1 cellular context compared by ENCODE assay signal in the genomic region with DNA sequence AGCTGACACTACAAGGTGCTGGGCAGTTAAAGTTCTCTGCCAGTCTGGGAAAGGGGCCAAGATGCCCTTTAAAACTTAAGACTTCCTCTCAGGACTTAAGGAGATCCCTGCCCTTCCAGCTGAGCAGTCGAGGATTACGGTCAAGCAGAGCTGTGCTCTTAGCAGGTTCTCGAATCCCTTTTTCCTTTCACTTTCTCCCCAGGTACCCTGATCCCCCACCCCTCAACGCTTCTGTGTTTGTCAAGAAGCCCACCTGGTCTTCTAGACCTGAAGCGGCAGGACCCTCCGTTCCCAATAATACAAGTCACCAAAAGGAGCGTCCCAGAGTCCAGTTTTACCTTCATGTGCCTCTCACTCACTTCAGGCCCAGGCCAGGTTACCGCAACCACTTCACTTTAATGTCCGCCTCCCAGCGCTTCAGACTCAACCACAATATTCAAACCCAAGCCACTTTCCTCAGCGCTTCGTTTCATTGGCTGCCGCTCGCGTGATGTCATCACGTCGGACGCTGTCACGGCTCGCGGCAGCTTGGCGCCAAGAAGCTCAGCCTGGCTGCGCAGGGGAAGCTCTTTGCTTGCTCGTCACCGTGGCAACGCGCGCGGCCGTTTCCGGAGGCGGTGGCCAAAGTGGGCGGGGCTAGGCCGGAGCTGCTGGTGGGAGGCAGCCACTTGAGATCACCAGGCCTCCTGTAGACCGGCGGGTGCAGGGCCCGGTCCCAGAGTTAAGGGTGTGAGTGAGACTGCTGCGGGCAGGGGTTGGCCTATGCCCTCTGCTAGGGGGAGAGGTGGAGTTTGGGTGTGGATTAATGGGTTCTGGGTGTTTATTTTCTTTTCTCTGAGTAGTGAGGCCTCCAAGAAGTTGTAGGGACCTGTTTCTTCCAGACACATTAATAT.
A peak's percentile ranks its signal among the peaks of the same experiment; 100 is the strongest.
TF ChIP-seq lines count a peak whose summit lies in the region.

A gene (minus strand): TSS at position 431 of the 893 bp plus-strand sequence. CDS start 10,209 bp downstream, outside the sequence.
A gene with protein sequence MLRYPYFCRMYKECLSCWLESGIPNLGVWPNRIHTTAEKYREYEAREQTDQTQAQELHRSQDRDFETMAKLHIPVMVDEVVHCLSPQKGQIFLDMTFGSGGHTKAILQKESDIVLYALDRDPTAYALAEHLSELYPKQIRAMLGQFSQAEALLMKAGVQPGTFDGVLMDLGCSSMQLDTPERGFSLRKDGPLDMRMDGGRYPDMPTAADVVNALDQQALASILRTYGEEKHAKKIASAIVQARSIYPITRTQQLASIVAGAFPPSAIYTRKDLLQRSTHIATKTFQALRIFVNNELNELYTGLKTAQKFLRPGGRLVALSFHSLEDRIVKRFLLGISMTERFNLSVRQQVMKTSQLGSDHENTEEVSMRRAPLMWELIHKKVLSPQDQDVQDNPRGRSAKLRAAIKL (plus strand): TSS at position 663 of the 893 bp plus-strand sequence. CDS start 4,947 bp downstream, outside the sequence.

TF ChIP-seq in H1, 55 proteins besides CTCF, POLR2A, EP300 and RAD21:
- TF ChIP-seq CHD2 (IDR thresholded peaks at IDR 0.05; ENCODE audit: low read length): peak; percentile 29; the same call in 1 of the 2 replicates
- TF ChIP-seq SIN3A (conservative IDR thresholded peaks at IDR 0.05 in 1 of 2, IDR thresholded peaks at IDR 0.05 in 1 of 2; ENCODE audit: low read depth in 1 of 2, low read length in 2 of 2): peak; percentile 50 to 89; a peak in 3 of 4 replicates
- TF ChIP-seq POLR2AphosphoS5 (IDR thresholded peaks at IDR 0.05; ENCODE audit: low read depth, low read length): peak; percentile 62
- TF ChIP-seq SAP30 (IDR thresholded peaks at IDR 0.05; ENCODE audit: insufficient read depth, insufficient replicate concordance, low read length): peak; percentile 86
- no peak for TF ChIP-seq GABPA (IDR thresholded peaks at IDR 0.05; ENCODE audit: borderline replicate concordance, insufficient read depth, low read length)
- no peak for TF ChIP-seq RXRA (IDR thresholded peaks at IDR 0.05; ENCODE audit: insufficient read depth, low read depth, low read length)
- TF ChIP-seq TAF7 (optimal IDR thresholded peaks at IDR 0.05; ENCODE audit: borderline replicate concordance, low read depth, low read length): peak; percentile 17
- TF ChIP-seq HDAC2 (IDR thresholded peaks at IDR 0.05; ENCODE audit: borderline replicate concordance in 1 of 2, low read depth in 2 of 2, low read length in 2 of 2): no peak
- peak; percentile 56 for TF ChIP-seq NRF1 (IDR thresholded peaks at IDR 0.05; ENCODE audit: low read depth, low read length)
- TF ChIP-seq RBBP5 (IDR thresholded peaks at IDR 0.05; ENCODE audit: borderline replicate concordance, low read depth, low read length): peak; percentile 55; the same call in 1 of the 2 replicates
- no peak for TF ChIP-seq ZNF274 (IDR thresholded peaks at IDR 0.05; ENCODE audit: borderline replicate concordance, extremely low read depth, low read length)
- TF ChIP-seq PHF8 (conservative IDR thresholded peaks at IDR 0.05; ENCODE audit: low read depth, low read length): peak; percentile 72
- peak; percentile 52; the same call in 1 of the 2 replicates for TF ChIP-seq TBP (IDR thresholded peaks at IDR 0.05; ENCODE audit: low read depth, low read length)
- peak; percentile 75 for TF ChIP-seq TAF1 (IDR thresholded peaks at IDR 0.05; ENCODE audit: low read depth, low read length)
- TF ChIP-seq EGR1 (IDR thresholded peaks at IDR 0.05; ENCODE audit: borderline replicate concordance, low read depth, low read length): no peak
- TF ChIP-seq SP4 (IDR thresholded peaks at IDR 0.05; ENCODE audit: low read length): 0 out of 2 replicates have a peak, but pooled peaks have one; percentile 34
- TF ChIP-seq, protein P1, sequence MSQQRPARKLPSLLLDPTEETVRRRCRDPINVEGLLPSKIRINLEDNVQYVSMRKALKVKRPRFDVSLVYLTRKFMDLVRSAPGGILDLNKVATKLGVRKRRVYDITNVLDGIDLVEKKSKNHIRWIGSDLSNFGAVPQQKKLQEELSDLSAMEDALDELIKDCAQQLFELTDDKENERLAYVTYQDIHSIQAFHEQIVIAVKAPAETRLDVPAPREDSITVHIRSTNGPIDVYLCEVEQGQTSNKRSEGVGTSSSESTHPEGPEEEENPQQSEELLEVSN (IDR thresholded peaks at IDR 0.05): peak; percentile 17
- no peak for TF ChIP-seq EZH2 (IDR thresholded peaks at IDR 0.05; ENCODE audit: low read depth, low read length, severe bottlenecking)
- peak; percentile 82 for TF ChIP-seq KDM4A (IDR thresholded peaks at IDR 0.05; ENCODE audit: low read depth, low read length, severe bottlenecking)
- peak; percentile 95 for TF ChIP-seq CREB1 (IDR thresholded peaks at IDR 0.05)
- TF ChIP-seq ASH2L (IDR thresholded peaks at IDR 0.05; ENCODE audit: low read length): peak; percentile 94
- no peak for TF ChIP-seq BRCA1 (IDR thresholded peaks at IDR 0.05; ENCODE audit: low read depth, low read length)
- peak; percentile 28; the same call in 1 of the 2 replicates for TF ChIP-seq JUND (IDR thresholded peaks at IDR 0.05; ENCODE audit: low read length)
- TF ChIP-seq POU5F1 (IDR thresholded peaks at IDR 0.05; ENCODE audit: low read depth, low read length): no peak
